In genomic region chr15:68063606-68064005, GRCh38 we compare ENCODE assay signal across 1 cellular context.
TF ChIP-seq lines count a peak whose summit lies in the region.

No MANE protein-coding gene starts in this region.

TF ChIP-seq in HepG2, 621 proteins besides CTCF, POLR2A, EP300 and RAD21:
- TF ChIP-seq MAFF (IDR thresholded peaks at IDR 0.05; ENCODE audit: low read depth, low read length) (peak; percentile 46), HNF4A (CRISPR knock-in tag; IDR thresholded peaks at IDR 0.05) (no peak), ZNF644 (CRISPR knock-in tag; IDR thresholded peaks at IDR 0.05; ENCODE audit: low read depth) (no peak), AKAP8 (CRISPR knock-in tag; IDR thresholded peaks at IDR 0.05) (no peak), ZNF746 (CRISPR knock-in tag; IDR thresholded peaks at IDR 0.05) (no peak), YEATS2 (CRISPR knock-in tag; IDR thresholded peaks at IDR 0.05; ENCODE audit: borderline replicate concordance) (no peak), RARG (CRISPR knock-in tag; IDR thresholded peaks at IDR 0.05; ENCODE audit: low read depth) (no peak), ZNF580 (CRISPR knock-in tag; IDR thresholded peaks at IDR 0.05; ENCODE audit: borderline replicate concordance, low read depth) (no peak), MAFK (conservative IDR thresholded peaks at IDR 0.05 in 1 of 2, IDR thresholded peaks at IDR 0.05 in 1 of 2; ENCODE audit: low read length in 2 of 2) (peak; percentile 45 to 60; a peak in 3 of 4 replicates)
TF ChIP-seq in HepG2: peak in this region for 2.
